Comparison of ENCODE assay signal across 8 cellular contexts in genomic region chr19:588093-588742, GRCh38. TPM values are rescaled to one million over a fixed set of nuclear protein-coding genes. Genes with fewer than 3 reads are reported as not detected.
DNase-seq lines count a peak whose midpoint lies in the region; ATAC-seq and TF ChIP-seq lines count a peak whose summit lies in the region.

No MANE protein-coding gene starts in this region.

- no peaks in the 10 kb centered on the region for H3K9me3 ChIP-seq in spleen

- peak; percentile 70 for TF ChIP-seq CTCF in GM06990 (IDR thresholded peaks at IDR 0.05; ENCODE audit: insufficient read depth, low read length, poor library complexity, severe bottlenecking)
- TF ChIP-seq CTCF in spleen (IDR thresholded peaks at IDR 0.05 in 8 of 11, conservative IDR thresholded peaks at IDR 0.05 in 3 of 11) = peak in 7 of 11 experiments; percentile 12 to 64 (median 46)

- no peaks in the 10 kb centered on the region; the same call in 1 of the 2 replicates for H3K36me3 ChIP-seq in GM06990 (ENCODE audit: control insufficient read depth, insufficient read depth, low read length)
- H3K36me3 ChIP-seq in spleen = peaks cover 0 to 7% (median 5%) of the 10 kb centered on the region in 6 donors

- no peak for TF ChIP-seq POLR2A in spleen (IDR thresholded peaks at IDR 0.05)

- 5 to 10% (median 8%) methylated on average over 22 to 41 of the region's 41 CpGs for WGBS in spleen, 5 donors

- intact Hi-C loops in spleen (cut with DNase I; ENCODE audit: low total_unique reads) = loop anchor here (10.0 kb wide), 1 partner anchor 147 kb away; no protein-coding TSS in a partner anchor

- H3K4me3 ChIP-seq in GM06990 (replicated peaks; ENCODE audit: low read depth, low read length) (no peak overlapping the region), spleen (peak overlapping the region in 1 of 8 donors; percentile 21)

- peaks cover 15 to 47% (median 40%) of the 10 kb centered on the region in 6 donors for H3K4me1 ChIP-seq in spleen

- H3K27me3 ChIP-seq in GM06990 (replicated peaks; ENCODE audit: control insufficient read depth, insufficient read depth, low read length) (no peaks in the 10 kb centered on the region; the same call in 1 of the 2 replicates), spleen (replicated peaks in 1 of 7) (peaks cover 8 to 92% (median 57%) of the 10 kb centered on the region in 7 donors)

- DNase-seq in GM06990 (ENCODE audit: extremely low read depth, insufficient read length) (peak; percentile 52), NCI-H1436 treated with DMSO at 0.1 percent for 48 hours (lab: John Stamatoyannopoulos, UW) (peak; percentile 73), T follicular helper cell (ENCODE audit: low read depth) (peak; percentile 52), anterior cingulate cortex (lab: John Stamatoyannopoulos, UW) (peak in 57 of 58 donors; percentile 31 to 94 (median 81)), hepatic stellate cell (ENCODE audit: low spot score) (peak; percentile 88), spleen (no peak)

- H3K27ac ChIP-seq in spleen = no peak overlapping the region

- ATAC-seq in GM19395 (IDR thresholded peaks at IDR 0.05; ENCODE audit: unreplicated experiment) (no peak), GM18502 (IDR thresholded peaks at IDR 0.05; ENCODE audit: poor library complexity, unreplicated experiment) (no peak)

RNA-seq across cellular contexts. Expression of gene HCN2, which starts 1.5 kb away (rescaled TPM):
- 1 to 10 TPM in 1 of 7 donors, under 1 TPM in 4, not detected in 2; 0.19 to 1.1 (median 0.54) TPM for total RNA-seq in spleen
- under 1 TPM; 0.09 to 0.19 (median 0.11) TPM for polyA plus RNA-seq in spleen

RNA-seq across cellular contexts. Expression of gene BSG, which starts 15.8 kb away (rescaled TPM):
- total RNA-seq in spleen = 100 to 1,000 TPM; 180 to 307 (median 274) TPM
- 100 to 1,000 TPM in 2 of 3 donors, 10 to 100 TPM in 1; 95.3 to 141 (median 139) TPM for polyA plus RNA-seq in spleen

RNA-seq across cellular contexts. Expression of gene GZMM, which starts 44.4 kb away (rescaled TPM):
- total RNA-seq in spleen = 10 to 100 TPM in 4 of 7 donors, 1 to 10 TPM in 3; 3.9 to 19.5 (median 13.5) TPM
- polyA plus RNA-seq in spleen = 10 to 100 TPM in 2 of 3 donors, 1 to 10 TPM in 1; 9.4 to 19.1 (median 16.3) TPM

RNA-seq across cellular contexts. Expression of gene POLRMT, which starts 45.1 kb away (rescaled TPM):
- total RNA-seq in spleen = 10 to 100 TPM; 28.6 to 55.6 (median 49.7) TPM
- 100 to 1,000 TPM in 2 of 3 donors, 10 to 100 TPM in 1; 67.8 to 105 (median 102) TPM for polyA plus RNA-seq in spleen

RNA-seq across cellular contexts. Expression of gene FGF22, which starts 51.5 kb away (rescaled TPM):
- under 1 TPM in 2 of 7 donors, not detected in 5; 0.27 to 0.61 TPM for total RNA-seq in spleen
- under 1 TPM in 2 of 3 donors, not detected in 1; 0.10 to 0.20 TPM for polyA plus RNA-seq in spleen
